In the genomic region with DNA sequence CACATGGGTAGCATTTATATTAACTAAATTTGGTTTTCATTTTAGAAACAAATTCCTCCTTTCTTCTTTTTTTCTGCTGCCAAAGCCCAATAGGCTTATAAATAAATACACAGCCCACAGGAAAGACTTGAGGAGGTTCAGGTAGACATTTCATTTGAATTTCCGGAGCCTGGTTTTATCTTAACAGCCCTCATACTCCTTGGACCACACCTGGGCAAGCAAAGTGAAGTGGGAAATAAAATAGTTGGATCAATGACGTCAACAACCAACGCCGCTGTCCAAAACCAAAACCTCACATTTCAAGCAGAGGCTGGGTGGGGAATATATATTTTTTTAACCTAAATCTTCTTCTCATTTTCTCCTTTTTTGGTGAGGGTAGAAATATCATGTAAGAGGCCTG, we compare ENCODE assay signal across 21 cellular contexts.
"Had no signal": no experiment of that assay in that cellular context is flagged by ENCODE, and none has a peak within 500 bp of the region (broad histone marks: within the 10 kb centered on the region; RNA-seq: fewer than 3 reads in every experiment).

No MANE protein-coding gene starts in this region.

- ATAC-seq: activated CD8-positive, alpha-beta T cell treated with anti-CD3 and anti-CD28 coated beads for 36 hours; PC-3; T-helper 17 cell had no signal

- H3K27me3 Mint-ChIP-seq: activated B cell treated with CpG ODN at 0.5 μM for 24 hours; activated CD8-positive, alpha-beta T cell treated with anti-CD3 and anti-CD28 coated beads for 36 hours; activated naive CD8-positive, alpha-beta T cell treated with anti-CD3 and anti-CD28 coated beads, Interleukin-2, amount 10 ng/mL, durations not matched to agents 7 days and 5 days; central memory CD8-positive, alpha-beta T cell; T-helper 17 cell had no signal

- DNase-seq: activated B cell treated with CpG ODN at 0.5 μM for 24 hours; activated CD4-positive, alpha-beta T cell treated with anti-CD3 and anti-CD28 coated beads, Interleukin-2, amount 50 U/mL, for 1 hour; activated CD8-positive, alpha-beta memory T cell treated with anti-CD3 and anti-CD28 coated beads, Interleukin-2, amount 50 U/mL, for 48 hours; activated CD8-positive, alpha-beta T cell treated with anti-CD3 and anti-CD28 coated beads for 36 hours; activated naive CD4-positive, alpha-beta T cell treated with anti-CD3 and anti-CD28 coated beads, Interleukin-2, amount 50 U/mL, for 16 hours; activated naive CD8-positive, alpha-beta T cell treated with anti-CD3 and anti-CD28 coated beads, Interleukin-2, amount 10 ng/mL, durations not matched to agents 7 days and 5 days; activated T-cell treated with anti-CD3 and anti-CD28 coated beads, Interleukin-2, amount 50 U/mL, for 1 hour; aorta; IMR-90; KBM-7; NCI-H1048; NCI-H1417 treated with DMSO at 0.1 percent for 48 hours; NCI-H1694; NCI-H2171; NCI-H2227 treated with DMSO at 0.1 percent for 48 hours; NCI-H446 treated with DMSO at 0.1 percent for 48 hours; NCI-H524 treated with DMSO at 0.1 percent for 48 hours; PC-3; T-helper 17 cell; T-helper 9 cell had no signal

- H3K4me3 Mint-ChIP-seq: activated B cell treated with CpG ODN at 0.5 μM for 24 hours; activated CD8-positive, alpha-beta T cell treated with anti-CD3 and anti-CD28 coated beads for 36 hours; activated naive CD8-positive, alpha-beta T cell treated with anti-CD3 and anti-CD28 coated beads, Interleukin-2, amount 10 ng/mL, durations not matched to agents 7 days and 5 days; central memory CD8-positive, alpha-beta T cell; T-helper 17 cell had no signal

- H3K27ac Mint-ChIP-seq: activated B cell treated with CpG ODN at 0.5 μM for 24 hours; activated naive CD8-positive, alpha-beta T cell treated with anti-CD3 and anti-CD28 coated beads, Interleukin-2, amount 10 ng/mL, durations not matched to agents 7 days and 5 days; T-helper 17 cell had no signal

- H3K9me3 Mint-ChIP-seq: activated B cell treated with CpG ODN at 0.5 μM for 24 hours; activated CD8-positive, alpha-beta T cell treated with anti-CD3 and anti-CD28 coated beads for 36 hours; activated naive CD8-positive, alpha-beta T cell treated with anti-CD3 and anti-CD28 coated beads, Interleukin-2, amount 10 ng/mL, durations not matched to agents 7 days and 5 days; central memory CD8-positive, alpha-beta T cell had no signal
